In the genomic region with DNA sequence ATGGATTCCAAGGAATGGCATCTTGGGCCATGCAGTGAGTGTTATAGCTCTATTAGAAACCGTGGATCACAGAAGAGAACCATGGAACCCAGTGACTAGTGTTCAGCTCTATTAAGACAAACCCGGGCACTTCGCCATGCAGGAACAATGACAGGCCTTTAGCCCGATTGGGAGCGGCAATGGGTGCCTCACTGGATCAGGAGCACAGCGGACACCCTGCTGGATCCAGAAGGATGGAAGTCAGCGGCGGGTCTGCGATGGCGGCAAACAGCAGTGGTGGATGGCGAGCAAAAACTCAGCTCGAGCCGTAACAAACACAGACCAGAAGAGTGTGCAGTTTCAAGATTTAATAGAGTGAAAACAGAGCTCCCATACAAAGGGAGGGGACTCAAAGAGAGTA, we compare ENCODE assay signal across 4 cellular contexts. TPM values are rescaled to one million over a fixed set of nuclear protein-coding genes. Genes with fewer than 3 reads are reported as not detected.
"Had no signal": no experiment of that assay in that cellular context is flagged by ENCODE, and none has a peak within 500 bp of the region (broad histone marks: within the 10 kb centered on the region; RNA-seq: fewer than 3 reads in every experiment).

No MANE protein-coding gene starts in this region.

RNA-seq across cellular contexts. Expression of gene RANBP3L, which starts 31.0 kb away (rescaled TPM):
- total RNA-seq: HT-29, IMR-90 had no signal
- polyA plus RNA-seq: HepG2, IgD-negative memory B cell, IMR-90 had no signal
